8 cellular contexts compared by ENCODE assay signal in the genomic region with DNA sequence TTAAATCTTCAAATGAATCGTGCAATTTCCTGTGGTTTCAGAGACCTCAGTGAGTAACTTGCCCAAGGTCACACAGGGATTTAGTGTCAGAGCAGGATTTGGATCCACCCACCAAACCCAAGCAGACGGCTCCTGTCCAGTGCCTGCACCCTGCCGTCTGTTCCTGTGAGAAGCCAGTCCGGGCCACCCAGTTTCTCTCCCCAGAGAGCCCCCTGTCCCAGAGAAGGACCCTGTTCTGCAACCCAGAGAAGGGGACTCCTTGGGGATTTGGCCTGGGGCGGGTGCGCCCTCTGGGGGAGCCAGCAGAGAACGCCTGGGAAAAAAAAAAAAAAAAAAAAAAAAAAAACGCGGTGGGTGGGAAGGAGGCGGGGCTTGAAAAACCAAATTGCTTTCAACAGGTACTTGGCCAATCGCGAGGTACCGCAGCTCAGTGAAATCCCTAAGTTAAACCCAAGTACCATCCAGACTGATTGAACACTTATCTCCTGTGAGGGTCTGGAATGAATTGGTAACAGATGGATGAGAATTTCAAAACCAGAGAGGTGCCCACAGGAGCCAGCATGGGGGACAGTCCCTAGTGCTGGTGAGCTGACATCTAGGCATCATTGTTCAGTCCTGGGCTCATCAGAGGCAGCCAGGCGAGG.
A peak's percentile ranks its signal among the peaks of the same experiment; 100 is the strongest.
DNase-seq lines count a peak whose midpoint lies in the region; ATAC-seq, FAIRE-seq and TF ChIP-seq lines count a peak whose summit lies in the region.

No MANE protein-coding gene starts in this region.

- in situ Hi-C loops in astrocyte of the cerebellum (cut with HindIII; ENCODE audit: low sequenced_read_pairs): no loop called here

- peak; percentile 79 for DNase-seq in DMS53 (lab: John Stamatoyannopoulos, UW)
- peak; percentile 64 for DNase-seq in HTR-8/SVneo (ENCODE audit: insufficient read length, low spot score)
- DNase-seq in SKM-1 (lab: John Stamatoyannopoulos, UW; ENCODE audit: unreplicated experiment): peak; percentile 60
- no peak for DNase-seq in astrocyte of the cerebellum (ENCODE audit: low read depth)
- peak; percentile 89 for DNase-seq in iPS-NIHi7 (ENCODE audit: extremely low spot score)
- DNase-seq in stimulated activated CD4-positive, alpha-beta T cell treated with anti-CD3 and anti-CD28 coated beads, Interleukin-15, amount 100 ng/mL, for 48 hours (ENCODE audit: low read depth in 2 of 2): peak; percentile 4 to 14
- DNase-seq in dedifferentiated amniotic fluid mesenchymal stem cell (ENCODE audit: extremely low spot score): no peak

- H3K4me3 ChIP-seq in astrocyte of the cerebellum (ENCODE audit: low read depth, low read length): no peak overlapping the region

- TF ChIP-seq CTCF in astrocyte of the cerebellum (IDR thresholded peaks at IDR 0.05; ENCODE audit: low read depth, low read length, missing control alignments): peak; percentile 76

- no peak for FAIRE-seq in HTR-8/SVneo (lab: Jason Lieb, UNC)

- ATAC-seq in HG03175 (IDR thresholded peaks at IDR 0.05; ENCODE audit: unreplicated experiment): no peak

Comparison
In these comparisons a context has a peak if more than half of its experiments do, and no peak if none do; other contexts are left out.
1. DNase-seq: peak in DMS53 (single experiment), HTR-8/SVneo (single experiment), SKM-1 (single experiment), iPS-NIHi7 (single experiment) and stimulated activated CD4-positive, alpha-beta T cell treated with anti-CD3 and anti-CD28 coated beads, Interleukin-15, amount 100 ng/mL, for 48 hours (2 of 2); none in astrocyte of the cerebellum (single experiment) and dedifferentiated amniotic fluid mesenchymal stem cell (single experiment).